8 cellular contexts compared by ENCODE assay signal in genomic region chr13:25114220-25114619, GRCh38. TPM values are rescaled to one million over a fixed set of nuclear protein-coding genes. Genes with fewer than 3 reads are reported as not detected.
DNase-seq lines count a peak whose midpoint lies in the region; ATAC-seq and TF ChIP-seq lines count a peak whose summit lies in the region.

No MANE protein-coding gene starts in this region.

- no peaks in the 10 kb centered on the region for H3K9me3 Mint-ChIP-seq in Caco-2 (ENCODE audit: unreplicated experiment)

- peaks cover 23% of the 10 kb centered on the region for H3K4me1 Mint-ChIP-seq in Caco-2 (ENCODE audit: low read depth, unreplicated experiment)

- H2AFZ ChIP-seq in osteoblast (ENCODE audit: low read length) = no peak overlapping the region

- no peaks in the 10 kb centered on the region for H3K36me3 ChIP-seq in Caco-2 (ENCODE audit: control insufficient read depth, insufficient read depth, low read length)
- no peaks in the 10 kb centered on the region for H3K36me3 ChIP-seq in osteoblast (ENCODE audit: insufficient read depth, low read length)

- intact Hi-C loops in Caco-2 (cut with micrococcal nuclease; ENCODE audit: unreplicated experiment) = loop anchor here (1.0 kb wide), 4 partner anchors 29 to 109 kb away; no protein-coding TSS in a partner anchor

- H3K27ac Mint-ChIP-seq in Caco-2 (ENCODE audit: unreplicated experiment) = no peak overlapping the region

- no peaks in the 10 kb centered on the region for H3K36me3 Mint-ChIP-seq in Caco-2 (ENCODE audit: insufficient read depth, unreplicated experiment)

- peaks cover 33% of the 10 kb centered on the region for H3K4me1 ChIP-seq in Caco-2
- H3K4me1 ChIP-seq in osteoblast (ENCODE audit: insufficient read depth, low read length) = no peaks in the 10 kb centered on the region

- TF ChIP-seq CTCF in Caco-2 (IDR thresholded peaks at IDR 0.05; ENCODE audit: insufficient read depth in 1 of 2, low read depth in 1 of 2, low read length in 1 of 2, severe bottlenecking in 1 of 2, unreplicated experiment in 1 of 2) (peak; percentile 76 to 95), LNCaP clone FGC (IDR thresholded peaks at IDR 0.05; ENCODE audit: control insufficient read depth, extremely low read depth, insufficient read depth) (peak; percentile 89), osteoblast (IDR thresholded peaks at IDR 0.05; ENCODE audit: extremely low read depth, low read depth, low read length) (peak; percentile 96)

- no peaks in the 10 kb centered on the region; the same call in 1 of the 2 replicates for H3K27me3 ChIP-seq in Caco-2 (replicated peaks; ENCODE audit: control insufficient read depth, insufficient read depth, low read length)
- peaks cover 5% of the 10 kb centered on the region for H3K27me3 ChIP-seq in osteoblast (ENCODE audit: insufficient read depth, low read length)

- H3K27ac ChIP-seq in osteoblast (ENCODE audit: low read depth, low read length) = no peak overlapping the region

- H3K9me3 ChIP-seq in Caco-2 = no peaks in the 10 kb centered on the region
- no peaks in the 10 kb centered on the region for H3K9me3 ChIP-seq in osteoblast (ENCODE audit: low read depth, low read length)

- H4K20me1 ChIP-seq in osteoblast (ENCODE audit: insufficient read depth, low read length) = no peaks in the 10 kb centered on the region

- no peaks in the 10 kb centered on the region for H3K79me2 ChIP-seq in osteoblast (ENCODE audit: insufficient read depth, low read length)

- CTCF ChIA-PET in Caco-2 (lab: Charles Lee) = interaction anchor here (0.6 to 1.7 kb wide), 8 partner anchors 17 to 143 kb away, joined by 3 to 10 read pairs (median 4); no protein-coding TSS in a partner anchor

- BruUV-seq in Caco-2 (replicated peaks; lab: Mats Ljungman, UMichigan) = no TSS peak

- no peak overlapping the region for H3K4me3 Mint-ChIP-seq in Caco-2 (ENCODE audit: unreplicated experiment)

- DNase-seq in Caco-2 = peak; percentile 80 to 87
- DNase-seq in LNCaP clone FGC (ENCODE audit: low read depth) = peak; percentile 43
- DNase-seq in RPMI8226 = peak; percentile 63
- DNase-seq in activated effector memory CD4-positive, alpha-beta T cell treated with anti-CD3 and anti-CD28 coated beads, Interleukin-2, amount 50 U/mL, for 16 hours = peak; percentile 79
- DNase-seq in foreskin melanocyte = peak; percentile 57
- DNase-seq in osteoblast (ENCODE audit: insufficient read length, low spot score, missing footprints) = peak; percentile 91
- peak; percentile 67 for DNase-seq in ureter (ENCODE audit: low spot score)

- peak; percentile 91 for ATAC-seq in GM21367 (IDR thresholded peaks at IDR 0.05; ENCODE audit: unreplicated experiment)

- POLR2A ChIA-PET in Caco-2 (lab: Charles Lee) = no interaction called here

- no peaks in the 10 kb centered on the region for H3K27me3 Mint-ChIP-seq in Caco-2 (ENCODE audit: insufficient read depth, unreplicated experiment)

- no peak overlapping the region for H3K4me2 ChIP-seq in osteoblast (ENCODE audit: insufficient read depth, low read length)

- H3K4me3 ChIP-seq in Caco-2 (ENCODE audit: low read depth, low read length) (no peak overlapping the region), LNCaP clone FGC (ENCODE audit: low read depth, low read length) (no peak overlapping the region), osteoblast (ENCODE audit: insufficient read depth, low read length) (no peak overlapping the region)

RNA-seq across cellular contexts. Expression of gene PABPC3, which starts 18.3 kb away (rescaled TPM):
- total RNA-seq in Caco-2 (2022) (0.23 and 0.59 TPM in 2 replicates), osteoblast (under 0.01 and 0.29 TPM in 2 replicates), ureter (0.29 TPM)

RNA-seq across cellular contexts. Expression of gene AMER2, which starts 57.9 kb away (rescaled TPM):
- not detected in 2 replicates for total RNA-seq in Caco-2 (2022)
- total RNA-seq in osteoblast = not detected in 2 replicates
- total RNA-seq in ureter = not detected
